Comparison of ENCODE assay signal across 1 cellular context in the genomic region with DNA sequence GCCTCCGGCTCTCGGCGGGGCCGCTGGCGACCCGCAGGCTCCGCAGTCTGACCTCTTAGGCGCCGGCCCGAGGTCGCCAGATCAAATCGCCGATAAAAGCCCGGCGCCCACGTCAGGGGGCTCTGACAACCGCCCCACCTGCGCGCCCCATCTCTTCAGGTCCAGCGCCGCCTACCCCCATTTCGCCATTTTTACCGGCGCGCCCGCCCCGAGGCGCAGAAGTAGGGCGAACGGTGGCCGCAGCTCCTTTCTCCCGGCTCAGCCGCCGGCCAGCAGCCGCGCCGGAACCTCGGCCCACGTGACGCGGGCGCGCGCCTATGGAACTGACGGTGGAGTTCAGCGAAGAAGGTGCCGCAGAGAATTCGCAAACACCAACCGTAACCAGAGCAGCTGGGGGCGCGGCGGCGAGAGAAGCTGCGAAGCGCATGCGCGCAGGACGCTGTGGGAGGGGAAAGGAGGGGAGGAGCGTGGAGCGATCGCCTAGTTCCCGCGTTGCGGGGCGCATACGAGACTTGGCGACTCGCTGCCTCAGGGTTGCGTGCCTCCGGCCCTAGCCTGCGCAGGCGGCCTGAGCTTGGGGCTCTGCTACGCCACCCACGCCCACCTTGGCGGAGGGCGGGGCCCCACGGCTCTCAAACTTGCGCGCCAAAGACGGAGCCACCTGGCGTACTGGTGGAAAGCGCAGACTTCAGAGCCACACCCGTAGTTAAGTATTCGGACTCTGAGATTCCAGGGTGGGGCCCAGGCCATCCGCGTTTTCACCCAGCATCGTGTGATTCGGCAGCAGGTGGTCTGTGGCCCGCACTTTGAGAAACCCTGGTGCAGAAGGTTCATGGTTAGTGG.
TF ChIP-seq lines count a peak whose summit lies in the region.

A gene with protein sequence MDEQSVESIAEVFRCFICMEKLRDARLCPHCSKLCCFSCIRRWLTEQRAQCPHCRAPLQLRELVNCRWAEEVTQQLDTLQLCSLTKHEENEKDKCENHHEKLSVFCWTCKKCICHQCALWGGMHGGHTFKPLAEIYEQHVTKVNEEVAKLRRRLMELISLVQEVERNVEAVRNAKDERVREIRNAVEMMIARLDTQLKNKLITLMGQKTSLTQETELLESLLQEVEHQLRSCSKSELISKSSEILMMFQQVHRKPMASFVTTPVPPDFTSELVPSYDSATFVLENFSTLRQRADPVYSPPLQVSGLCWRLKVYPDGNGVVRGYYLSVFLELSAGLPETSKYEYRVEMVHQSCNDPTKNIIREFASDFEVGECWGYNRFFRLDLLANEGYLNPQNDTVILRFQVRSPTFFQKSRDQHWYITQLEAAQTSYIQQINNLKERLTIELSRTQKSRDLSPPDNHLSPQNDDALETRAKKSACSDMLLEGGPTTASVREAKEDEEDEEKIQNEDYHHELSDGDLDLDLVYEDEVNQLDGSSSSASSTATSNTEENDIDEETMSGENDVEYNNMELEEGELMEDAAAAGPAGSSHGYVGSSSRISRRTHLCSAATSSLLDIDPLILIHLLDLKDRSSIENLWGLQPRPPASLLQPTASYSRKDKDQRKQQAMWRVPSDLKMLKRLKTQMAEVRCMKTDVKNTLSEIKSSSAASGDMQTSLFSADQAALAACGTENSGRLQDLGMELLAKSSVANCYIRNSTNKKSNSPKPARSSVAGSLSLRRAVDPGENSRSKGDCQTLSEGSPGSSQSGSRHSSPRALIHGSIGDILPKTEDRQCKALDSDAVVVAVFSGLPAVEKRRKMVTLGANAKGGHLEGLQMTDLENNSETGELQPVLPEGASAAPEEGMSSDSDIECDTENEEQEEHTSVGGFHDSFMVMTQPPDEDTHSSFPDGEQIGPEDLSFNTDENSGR (minus strand): TSS at position 418 of the 843 bp plus-strand sequence. CDS start 419 bp downstream, outside the sequence.

TF ChIP-seq in K562, 482 proteins besides CTCF, POLR2A, EP300 and RAD21 (continued from another document and continues in another):
- TF ChIP-seq, protein P1, sequence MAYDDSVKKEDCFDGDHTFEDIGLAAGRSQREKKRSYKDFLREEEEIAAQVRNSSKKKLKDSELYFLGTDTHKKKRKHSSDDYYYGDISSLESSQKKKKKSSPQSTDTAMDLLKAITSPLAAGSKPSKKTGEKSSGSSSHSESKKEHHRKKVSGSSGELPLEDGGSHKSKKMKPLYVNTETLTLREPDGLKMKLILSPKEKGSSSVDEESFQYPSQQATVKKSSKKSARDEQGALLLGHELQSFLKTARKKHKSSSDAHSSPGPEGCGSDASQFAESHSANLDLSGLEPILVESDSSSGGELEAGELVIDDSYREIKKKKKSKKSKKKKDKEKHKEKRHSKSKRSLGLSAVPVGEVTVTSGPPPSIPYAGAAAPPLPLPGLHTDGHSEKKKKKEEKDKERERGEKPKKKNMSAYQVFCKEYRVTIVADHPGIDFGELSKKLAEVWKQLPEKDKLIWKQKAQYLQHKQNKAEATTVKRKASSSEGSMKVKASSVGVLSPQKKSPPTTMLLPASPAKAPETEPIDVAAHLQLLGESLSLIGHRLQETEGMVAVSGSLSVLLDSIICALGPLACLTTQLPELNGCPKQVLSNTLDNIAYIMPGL (CRISPR knock-in tag; IDR thresholded peaks at IDR 0.05): 0 out of 2 replicates have a peak, but pooled peaks have one; percentile 52
- peak; percentile 96 for TF ChIP-seq SP1 (CRISPR knock-in tag; IDR thresholded peaks at IDR 0.05)
- no peak for TF ChIP-seq PYGO2 (tag; IDR thresholded peaks at IDR 0.05)
- TF ChIP-seq ZBTB1 (CRISPR knock-in tag; IDR thresholded peaks at IDR 0.05; ENCODE audit: borderline replicate concordance, low read depth): peak; percentile 90
- peak; percentile 19 for TF ChIP-seq DACH1 (IDR thresholded peaks at IDR 0.05; ENCODE audit: partially characterized antibody)
- TF ChIP-seq RBM34 (IDR thresholded peaks at IDR 0.05; ENCODE audit: borderline replicate concordance, insufficient read depth, low read length): no peak
- TF ChIP-seq STAG1 (CRISPR knock-in tag; IDR thresholded peaks at IDR 0.05; ENCODE audit: borderline replicate concordance): no peak
- TF ChIP-seq ILK (tag; IDR thresholded peaks at IDR 0.05; ENCODE audit: borderline replicate concordance, low read depth): no peak
- peak; percentile 96 for TF ChIP-seq CTBP1 (IDR thresholded peaks at IDR 0.05; ENCODE audit: borderline replicate concordance)
- peak; percentile 62; the same call in 1 of the 2 replicates for TF ChIP-seq ZNF165 (CRISPR knock-in tag; IDR thresholded peaks at IDR 0.05; ENCODE audit: borderline replicate concordance)
- peak; percentile 62; the same call in 1 of the 2 replicates for TF ChIP-seq GTF2E2 (tag; IDR thresholded peaks at IDR 0.05)
- no peak for TF ChIP-seq ZNF586 (CRISPR knock-in tag; conservative IDR thresholded peaks at IDR 0.05)
- TF ChIP-seq, protein P2, sequence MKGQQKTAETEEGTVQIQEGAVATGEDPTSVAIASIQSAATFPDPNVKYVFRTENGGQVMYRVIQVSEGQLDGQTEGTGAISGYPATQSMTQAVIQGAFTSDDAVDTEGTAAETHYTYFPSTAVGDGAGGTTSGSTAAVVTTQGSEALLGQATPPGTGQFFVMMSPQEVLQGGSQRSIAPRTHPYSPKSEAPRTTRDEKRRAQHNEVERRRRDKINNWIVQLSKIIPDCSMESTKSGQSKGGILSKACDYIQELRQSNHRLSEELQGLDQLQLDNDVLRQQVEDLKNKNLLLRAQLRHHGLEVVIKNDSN (CRISPR knock-in tag; IDR thresholded peaks at IDR 0.05): peak; percentile 100
- TF ChIP-seq, protein P3, sequence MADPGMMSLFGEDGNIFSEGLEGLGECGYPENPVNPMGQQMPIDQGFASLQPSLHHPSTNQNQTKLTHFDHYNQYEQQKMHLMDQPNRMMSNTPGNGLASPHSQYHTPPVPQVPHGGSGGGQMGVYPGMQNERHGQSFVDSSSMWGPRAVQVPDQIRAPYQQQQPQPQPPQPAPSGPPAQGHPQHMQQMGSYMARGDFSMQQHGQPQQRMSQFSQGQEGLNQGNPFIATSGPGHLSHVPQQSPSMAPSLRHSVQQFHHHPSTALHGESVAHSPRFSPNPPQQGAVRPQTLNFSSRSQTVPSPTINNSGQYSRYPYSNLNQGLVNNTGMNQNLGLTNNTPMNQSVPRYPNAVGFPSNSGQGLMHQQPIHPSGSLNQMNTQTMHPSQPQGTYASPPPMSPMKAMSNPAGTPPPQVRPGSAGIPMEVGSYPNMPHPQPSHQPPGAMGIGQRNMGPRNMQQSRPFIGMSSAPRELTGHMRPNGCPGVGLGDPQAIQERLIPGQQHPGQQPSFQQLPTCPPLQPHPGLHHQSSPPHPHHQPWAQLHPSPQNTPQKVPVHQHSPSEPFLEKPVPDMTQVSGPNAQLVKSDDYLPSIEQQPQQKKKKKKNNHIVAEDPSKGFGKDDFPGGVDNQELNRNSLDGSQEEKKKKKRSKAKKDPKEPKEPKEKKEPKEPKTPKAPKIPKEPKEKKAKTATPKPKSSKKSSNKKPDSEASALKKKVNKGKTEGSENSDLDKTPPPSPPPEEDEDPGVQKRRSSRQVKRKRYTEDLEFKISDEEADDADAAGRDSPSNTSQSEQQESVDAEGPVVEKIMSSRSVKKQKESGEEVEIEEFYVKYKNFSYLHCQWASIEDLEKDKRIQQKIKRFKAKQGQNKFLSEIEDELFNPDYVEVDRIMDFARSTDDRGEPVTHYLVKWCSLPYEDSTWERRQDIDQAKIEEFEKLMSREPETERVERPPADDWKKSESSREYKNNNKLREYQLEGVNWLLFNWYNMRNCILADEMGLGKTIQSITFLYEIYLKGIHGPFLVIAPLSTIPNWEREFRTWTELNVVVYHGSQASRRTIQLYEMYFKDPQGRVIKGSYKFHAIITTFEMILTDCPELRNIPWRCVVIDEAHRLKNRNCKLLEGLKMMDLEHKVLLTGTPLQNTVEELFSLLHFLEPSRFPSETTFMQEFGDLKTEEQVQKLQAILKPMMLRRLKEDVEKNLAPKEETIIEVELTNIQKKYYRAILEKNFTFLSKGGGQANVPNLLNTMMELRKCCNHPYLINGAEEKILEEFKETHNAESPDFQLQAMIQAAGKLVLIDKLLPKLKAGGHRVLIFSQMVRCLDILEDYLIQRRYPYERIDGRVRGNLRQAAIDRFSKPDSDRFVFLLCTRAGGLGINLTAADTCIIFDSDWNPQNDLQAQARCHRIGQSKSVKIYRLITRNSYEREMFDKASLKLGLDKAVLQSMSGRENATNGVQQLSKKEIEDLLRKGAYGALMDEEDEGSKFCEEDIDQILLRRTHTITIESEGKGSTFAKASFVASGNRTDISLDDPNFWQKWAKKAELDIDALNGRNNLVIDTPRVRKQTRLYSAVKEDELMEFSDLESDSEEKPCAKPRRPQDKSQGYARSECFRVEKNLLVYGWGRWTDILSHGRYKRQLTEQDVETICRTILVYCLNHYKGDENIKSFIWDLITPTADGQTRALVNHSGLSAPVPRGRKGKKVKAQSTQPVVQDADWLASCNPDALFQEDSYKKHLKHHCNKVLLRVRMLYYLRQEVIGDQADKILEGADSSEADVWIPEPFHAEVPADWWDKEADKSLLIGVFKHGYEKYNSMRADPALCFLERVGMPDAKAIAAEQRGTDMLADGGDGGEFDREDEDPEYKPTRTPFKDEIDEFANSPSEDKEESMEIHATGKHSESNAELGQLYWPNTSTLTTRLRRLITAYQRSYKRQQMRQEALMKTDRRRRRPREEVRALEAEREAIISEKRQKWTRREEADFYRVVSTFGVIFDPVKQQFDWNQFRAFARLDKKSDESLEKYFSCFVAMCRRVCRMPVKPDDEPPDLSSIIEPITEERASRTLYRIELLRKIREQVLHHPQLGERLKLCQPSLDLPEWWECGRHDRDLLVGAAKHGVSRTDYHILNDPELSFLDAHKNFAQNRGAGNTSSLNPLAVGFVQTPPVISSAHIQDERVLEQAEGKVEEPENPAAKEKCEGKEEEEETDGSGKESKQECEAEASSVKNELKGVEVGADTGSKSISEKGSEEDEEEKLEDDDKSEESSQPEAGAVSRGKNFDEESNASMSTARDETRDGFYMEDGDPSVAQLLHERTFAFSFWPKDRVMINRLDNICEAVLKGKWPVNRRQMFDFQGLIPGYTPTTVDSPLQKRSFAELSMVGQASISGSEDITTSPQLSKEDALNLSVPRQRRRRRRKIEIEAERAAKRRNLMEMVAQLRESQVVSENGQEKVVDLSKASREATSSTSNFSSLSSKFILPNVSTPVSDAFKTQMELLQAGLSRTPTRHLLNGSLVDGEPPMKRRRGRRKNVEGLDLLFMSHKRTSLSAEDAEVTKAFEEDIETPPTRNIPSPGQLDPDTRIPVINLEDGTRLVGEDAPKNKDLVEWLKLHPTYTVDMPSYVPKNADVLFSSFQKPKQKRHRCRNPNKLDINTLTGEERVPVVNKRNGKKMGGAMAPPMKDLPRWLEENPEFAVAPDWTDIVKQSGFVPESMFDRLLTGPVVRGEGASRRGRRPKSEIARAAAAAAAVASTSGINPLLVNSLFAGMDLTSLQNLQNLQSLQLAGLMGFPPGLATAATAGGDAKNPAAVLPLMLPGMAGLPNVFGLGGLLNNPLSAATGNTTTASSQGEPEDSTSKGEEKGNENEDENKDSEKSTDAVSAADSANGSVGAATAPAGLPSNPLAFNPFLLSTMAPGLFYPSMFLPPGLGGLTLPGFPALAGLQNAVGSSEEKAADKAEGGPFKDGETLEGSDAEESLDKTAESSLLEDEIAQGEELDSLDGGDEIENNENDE (IDR thresholded peaks at IDR 0.05; ENCODE audit: low read depth, low read length): peak; percentile 44
- no peak for TF ChIP-seq NCOA6 (IDR thresholded peaks at IDR 0.05)
- TF ChIP-seq JUNB (CRISPR knock-in tag; conservative IDR thresholded peaks at IDR 0.05): no peak
- peak; percentile 68 for TF ChIP-seq BHLHE40 (IDR thresholded peaks at IDR 0.05; ENCODE audit: low read length)
- peak; percentile 73 to 78 for TF ChIP-seq KDM1A (IDR thresholded peaks at IDR 0.05)
- TF ChIP-seq BDP1 (IDR thresholded peaks at IDR 0.05; ENCODE audit: insufficient read depth, insufficient read length): no peak
- TF ChIP-seq, protein P4, sequence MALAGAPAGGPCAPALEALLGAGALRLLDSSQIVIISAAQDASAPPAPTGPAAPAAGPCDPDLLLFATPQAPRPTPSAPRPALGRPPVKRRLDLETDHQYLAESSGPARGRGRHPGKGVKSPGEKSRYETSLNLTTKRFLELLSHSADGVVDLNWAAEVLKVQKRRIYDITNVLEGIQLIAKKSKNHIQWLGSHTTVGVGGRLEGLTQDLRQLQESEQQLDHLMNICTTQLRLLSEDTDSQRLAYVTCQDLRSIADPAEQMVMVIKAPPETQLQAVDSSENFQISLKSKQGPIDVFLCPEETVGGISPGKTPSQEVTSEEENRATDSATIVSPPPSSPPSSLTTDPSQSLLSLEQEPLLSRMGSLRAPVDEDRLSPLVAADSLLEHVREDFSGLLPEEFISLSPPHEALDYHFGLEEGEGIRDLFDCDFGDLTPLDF (CRISPR knock-in tag; IDR thresholded peaks at IDR 0.05): peak; percentile 98
- TF ChIP-seq PPARD (CRISPR knock-in tag; IDR thresholded peaks at IDR 0.05): no peak
- TF ChIP-seq ERF (CRISPR knock-in tag; IDR thresholded peaks at IDR 0.05): no peak
- TF ChIP-seq NR4A1 (CRISPR knock-in tag; IDR thresholded peaks at IDR 0.05): peak; percentile 42; the same call in 1 of the 2 replicates
- TF ChIP-seq NR4A1 (tag; IDR thresholded peaks at IDR 0.05): no peak
- TF ChIP-seq ZNF239 (CRISPR knock-in tag; IDR thresholded peaks at IDR 0.05): no peak
- no peak for TF ChIP-seq NCOR1 (IDR thresholded peaks at IDR 0.05)
- peak; percentile 92 for TF ChIP-seq CCNT2 (IDR thresholded peaks at IDR 0.05; ENCODE audit: borderline replicate concordance, extremely low read depth, insufficient read length, low read depth, low read length)
- TF ChIP-seq TCF3 (CRISPR knock-in tag; IDR thresholded peaks at IDR 0.05): peak; percentile 47
- 0 out of 2 replicates have a peak, but pooled peaks have one; percentile 59 for TF ChIP-seq CEBPG (CRISPR knock-in tag; IDR thresholded peaks at IDR 0.05)
- no peak for TF ChIP-seq CEBPG (tag; conservative IDR thresholded peaks at IDR 0.05 in 1 of 2, IDR thresholded peaks at IDR 0.05 in 1 of 2)
- peak; percentile 80 for TF ChIP-seq KDM5B (IDR thresholded peaks at IDR 0.05; ENCODE audit: insufficient replicate concordance, low read depth, low read length)
- TF ChIP-seq NR2C1 (IDR thresholded peaks at IDR 0.05): no peak
- 0 out of 2 replicates have a peak, but pooled peaks have one; percentile 60 for TF ChIP-seq NR2C1 (tag; IDR thresholded peaks at IDR 0.05)
- TF ChIP-seq MTA3 (IDR thresholded peaks at IDR 0.05; ENCODE audit: borderline replicate concordance): 0 out of 2 replicates have a peak, but pooled peaks have one; percentile 24
- TF ChIP-seq, protein P5, sequence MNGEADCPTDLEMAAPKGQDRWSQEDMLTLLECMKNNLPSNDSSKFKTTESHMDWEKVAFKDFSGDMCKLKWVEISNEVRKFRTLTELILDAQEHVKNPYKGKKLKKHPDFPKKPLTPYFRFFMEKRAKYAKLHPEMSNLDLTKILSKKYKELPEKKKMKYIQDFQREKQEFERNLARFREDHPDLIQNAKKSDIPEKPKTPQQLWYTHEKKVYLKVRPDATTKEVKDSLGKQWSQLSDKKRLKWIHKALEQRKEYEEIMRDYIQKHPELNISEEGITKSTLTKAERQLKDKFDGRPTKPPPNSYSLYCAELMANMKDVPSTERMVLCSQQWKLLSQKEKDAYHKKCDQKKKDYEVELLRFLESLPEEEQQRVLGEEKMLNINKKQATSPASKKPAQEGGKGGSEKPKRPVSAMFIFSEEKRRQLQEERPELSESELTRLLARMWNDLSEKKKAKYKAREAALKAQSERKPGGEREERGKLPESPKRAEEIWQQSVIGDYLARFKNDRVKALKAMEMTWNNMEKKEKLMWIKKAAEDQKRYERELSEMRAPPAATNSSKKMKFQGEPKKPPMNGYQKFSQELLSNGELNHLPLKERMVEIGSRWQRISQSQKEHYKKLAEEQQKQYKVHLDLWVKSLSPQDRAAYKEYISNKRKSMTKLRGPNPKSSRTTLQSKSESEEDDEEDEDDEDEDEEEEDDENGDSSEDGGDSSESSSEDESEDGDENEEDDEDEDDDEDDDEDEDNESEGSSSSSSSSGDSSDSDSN (IDR thresholded peaks at IDR 0.05; ENCODE audit: borderline replicate concordance in 1 of 2, low read depth in 2 of 2, low read length in 2 of 2): peak; percentile 71 to 74; a peak in 1 of 4 replicates
- no peak for TF ChIP-seq TCF7L2 (IDR thresholded peaks at IDR 0.05; ENCODE audit: low read depth, low read length)
